In genomic region chr19:55341191-55342043, GRCh38 we compare ENCODE assay signal across 8 cellular contexts. TPM values are rescaled to one million over a fixed set of nuclear protein-coding genes. Genes with fewer than 3 reads are reported as not detected.
A peak's percentile ranks its signal among the peaks of the same experiment; 100 is the strongest.
DNase-seq lines count a peak whose midpoint lies in the region; TF ChIP-seq lines count a peak whose summit lies in the region.

No MANE protein-coding gene starts in this region.

- H3F3A ChIP-seq in neural cell (ENCODE audit: insufficient read depth, low read length, poor library complexity, severe bottlenecking), result no peaks in the 10 kb centered on the region

- no peak for TF ChIP-seq CTCF in fibroblast of lung (conservative IDR thresholded peaks at IDR 0.05 in 1 of 2, IDR thresholded peaks at IDR 0.05 in 1 of 2; ENCODE audit: low read depth in 1 of 2, low read length in 2 of 2)
- TF ChIP-seq CTCF in neural cell (IDR thresholded peaks at IDR 0.05; ENCODE audit: poor library complexity, severe bottlenecking), result no peak
- no peak for TF ChIP-seq CTCF in suprapubic skin (IDR thresholded peaks at IDR 0.05)

- TF ChIP-seq EP300 in neural cell (conservative IDR thresholded peaks at IDR 0.05; ENCODE audit: poor library complexity, severe bottlenecking) (no peak), suprapubic skin (IDR thresholded peaks at IDR 0.05) (no peak)

- H3K4me3 ChIP-seq in H7 (ENCODE audit: insufficient read depth, low read depth, low read length), result peak overlapping the region; percentile 73
- H3K4me3 ChIP-seq in fibroblast of lung (replicated peaks in 1 of 4; ENCODE audit: control extremely low read depth in 1 of 4, insufficient read depth in 1 of 4, low read depth in 3 of 4, low read length in 4 of 4), result peak overlapping the region in 3 of 4 experiments; percentile 70 to 80 (median 73)
- peak overlapping the region; percentile 95 for H3K4me3 ChIP-seq in neural cell (ENCODE audit: low read length)
- H3K4me3 ChIP-seq in suprapubic skin, result peak overlapping the region; percentile 89

- H3K9me3 ChIP-seq in fibroblast of lung (ENCODE audit: control insufficient read depth, insufficient read depth, low read depth, low read length) (no peaks in the 10 kb centered on the region), neural cell (ENCODE audit: low read length) (no peaks in the 10 kb centered on the region), suprapubic skin (no peaks in the 10 kb centered on the region)

- H3K27me3 ChIP-seq in H7 (ENCODE audit: control insufficient read depth, insufficient read depth, low read length) (no peaks in the 10 kb centered on the region), fibroblast of lung (ENCODE audit: control insufficient read depth, insufficient read depth, low read length) (peaks cover 5% of the 10 kb centered on the region), neural cell (ENCODE audit: insufficient read depth, low read depth, low read length) (no peaks in the 10 kb centered on the region), suprapubic skin (no peaks in the 10 kb centered on the region)

- H3K36me3 ChIP-seq in H7 (replicated peaks; ENCODE audit: control insufficient read depth, insufficient read depth, low read length), result peaks cover 16% of the 10 kb centered on the region
- H3K36me3 ChIP-seq in fibroblast of lung (ENCODE audit: control insufficient read depth, insufficient read depth, low read length), result peaks cover 4% of the 10 kb centered on the region
- no peaks in the 10 kb centered on the region for H3K36me3 ChIP-seq in neural cell (ENCODE audit: insufficient read depth, low read length)
- H3K36me3 ChIP-seq in suprapubic skin, result peaks cover 29% of the 10 kb centered on the region

- H3K4me1 ChIP-seq in fibroblast of lung (ENCODE audit: control insufficient read depth, extremely low read depth, insufficient read depth, low read length) (peaks cover 11% of the 10 kb centered on the region), suprapubic skin (peaks cover 41% of the 10 kb centered on the region)

- H2AFZ ChIP-seq in fibroblast of lung (ENCODE audit: low read length) (no peak overlapping the region), neural cell (ENCODE audit: low read depth, low read length) (no peak overlapping the region)

- no peak for TF ChIP-seq RAD21 in neural cell (conservative IDR thresholded peaks at IDR 0.05)

- H3K4me2 ChIP-seq in fibroblast of lung (ENCODE audit: extremely low read depth, insufficient read depth, low read length) (peak overlapping the region; percentile 94), neural cell (ENCODE audit: low read length) (peak overlapping the region; percentile 100)

- peak; percentile 61 for DNase-seq in ACHN
- peak; percentile 98 for DNase-seq in H7
- DNase-seq in NCI-H82 (lab: John Stamatoyannopoulos, UW), result peak; percentile 94
- peak; percentile 82 for DNase-seq in activated CD8-positive, alpha-beta memory T cell treated with anti-CD3 and anti-CD28 coated beads, Interleukin-2, amount 50 U/mL, for 48 hours
- DNase-seq in fibroblast of lung (ENCODE audit: low read depth in 2 of 2), result peak; percentile 44 to 52
- peak; percentile 78 to 81 for DNase-seq in suprapubic skin (ENCODE audit: low spot score in 2 of 2)
- no peak for DNase-seq in NK-92 treated with Interleukin-12 subunit alpha and Interleukin-12 subunit beta, amount 100 ng/mL, for 24 hours (lab: John Stamatoyannopoulos, UW)

- H3K9ac ChIP-seq in fibroblast of lung (ENCODE audit: insufficient read depth, low read length) (no peak overlapping the region), neural cell (ENCODE audit: low read length) (peak overlapping the region; percentile 99)

- WGBS in suprapubic skin, result 53% methylated on average over 5 of the region's 36 CpGs

- in situ Hi-C loops in ACHN (cut with HindIII; ENCODE audit: low pct_ligation_motif_present, low pct_unique_long_range_greater_than_20kb, low sequenced_read_pairs), result no loop called here

- no peak overlapping the region for H3K27ac ChIP-seq in fibroblast of lung (ENCODE audit: insufficient read depth, low read length)
- H3K27ac ChIP-seq in neural cell (ENCODE audit: low read length), result peak overlapping the region; percentile 98
- H3K27ac ChIP-seq in suprapubic skin, result no peak overlapping the region

- H3K9me2 ChIP-seq in neural cell (ENCODE audit: insufficient read depth, low read length), result no peaks in the 10 kb centered on the region

- TF ChIP-seq POLR2A in suprapubic skin (IDR thresholded peaks at IDR 0.05), result no peak

- no peaks in the 10 kb centered on the region for H3K79me2 ChIP-seq in fibroblast of lung (ENCODE audit: control insufficient read depth, insufficient read depth, low read length)
- H3K79me2 ChIP-seq in neural cell (replicated peaks; ENCODE audit: insufficient read depth, low read length), result peaks cover 10% of the 10 kb centered on the region

- no peaks in the 10 kb centered on the region for H4K20me1 ChIP-seq in fibroblast of lung (ENCODE audit: control insufficient read depth, extremely low read depth, insufficient read depth, low read length)
- peaks cover 5% of the 10 kb centered on the region for H4K20me1 ChIP-seq in neural cell (ENCODE audit: insufficient read depth)

TF ChIP-seq in neural cell, 6 proteins besides CTCF, POLR2A, EP300 and RAD21:
- TF ChIP-seq EZH2 (IDR thresholded peaks at IDR 0.05; ENCODE audit: borderline replicate concordance, insufficient read depth, low read length, poor library complexity, severe bottlenecking) (no peak), TAF1 (IDR thresholded peaks at IDR 0.05; ENCODE audit: low read depth) (no peak), SMC3 (conservative IDR thresholded peaks at IDR 0.05; ENCODE audit: poor library complexity) (no peak), REST (IDR thresholded peaks at IDR 0.05; ENCODE audit: borderline replicate concordance) (no peak), POLR2AphosphoS5 (IDR thresholded peaks at IDR 0.05) (peak; percentile 43), MXI1 (conservative IDR thresholded peaks at IDR 0.05; ENCODE audit: poor library complexity, severe bottlenecking) (peak; percentile 19)

RNA-seq across cellular contexts. Expression of gene KMT5C, which starts 1.7 kb away (rescaled TPM):
- 36.1 and 58.9 TPM in 2 replicates for total RNA-seq in H7 (2014; rRNA removed; shearing (Covaris generic))
- total RNA-seq in fibroblast of lung (4.1 and 4.6 TPM in 2 replicates), suprapubic skin (10 to 100 TPM; 17.3 to 61.8 (median 39.1) TPM)
- polyA plus RNA-seq in fibroblast of lung (1.9 and 2.5 TPM in 2 replicates), neural cell (50.9 and 72.1 TPM in 2 replicates)
- 1.8 and 2.0 TPM in 2 replicates for polyA plus RNA-seq in fibroblast of lung (2012)
- polyA minus RNA-seq in fibroblast of lung (ENCODE audit: low replicate concordance) (0.39 and 1.0 TPM in 2 replicates), neural cell (30.8 and 37.7 TPM in 2 replicates)

RNA-seq across cellular contexts. Expression of gene COX6B2, which starts 13.1 kb away (rescaled TPM):
- total RNA-seq in H7 (2014; rRNA removed; shearing (Covaris generic)), result 0.17 and 0.30 TPM in 2 replicates
- total RNA-seq in fibroblast of lung (under 0.01 and 0.17 TPM in 2 replicates), suprapubic skin (1 to 10 TPM in 3 of 4 donors, under 1 TPM in 1; 0.47 to 1.9 (median 1.3) TPM)
- polyA plus RNA-seq in fibroblast of lung (0.03 and 0.14 TPM in 2 replicates), neural cell (0.17 TPM in 1 of 2 replicates, not detected in the other)
- polyA plus RNA-seq in fibroblast of lung (2012), result 0.12 TPM in 1 of 2 replicates, not detected in the other
- polyA minus RNA-seq in fibroblast of lung (ENCODE audit: low replicate concordance) (not detected in 2 replicates), neural cell (not detected in 2 replicates)

RNA-seq across cellular contexts. Expression of gene TMEM150B, which starts 16.3 kb away (rescaled TPM):
- total RNA-seq in H7 (2014; rRNA removed; shearing (Covaris generic)), result 0.24 TPM in 1 of 2 replicates, not detected in the other
- total RNA-seq in fibroblast of lung, result not detected in 2 replicates
- not detected in 2 replicates for polyA plus RNA-seq in fibroblast of lung
- not detected in 2 replicates for polyA plus RNA-seq in fibroblast of lung (2012)
- not detected in 2 replicates for polyA minus RNA-seq in fibroblast of lung (ENCODE audit: low replicate concordance)
- polyA plus RNA-seq in neural cell, result not detected in 2 replicates
- polyA minus RNA-seq in neural cell, result not detected in 2 replicates
- total RNA-seq in suprapubic skin, result not detected

RNA-seq across cellular contexts. Expression of gene GARIN5B, which starts 21.6 kb away (rescaled TPM):
- not detected in 2 replicates for total RNA-seq in H7 (2014; rRNA removed; shearing (Covaris generic))
- total RNA-seq in fibroblast of lung, result not detected in 2 replicates
- not detected in 2 replicates for polyA plus RNA-seq in fibroblast of lung
- polyA plus RNA-seq in fibroblast of lung (2012), result not detected in 2 replicates
- polyA minus RNA-seq in fibroblast of lung (ENCODE audit: low replicate concordance), result not detected in 2 replicates
- not detected in 2 replicates for polyA plus RNA-seq in neural cell
- not detected in 2 replicates for polyA minus RNA-seq in neural cell
- total RNA-seq in suprapubic skin, result not detected

RNA-seq across cellular contexts. Expression of gene IL11, which starts 28.8 kb away (rescaled TPM):
- total RNA-seq in H7 (2014; rRNA removed; shearing (Covaris generic)), result 0.59 and 1.2 TPM in 2 replicates
- total RNA-seq in fibroblast of lung (0.66 and 1.0 TPM in 2 replicates), suprapubic skin (1 to 10 TPM in 3 of 4 donors, under 1 TPM in 1; 0.97 to 1.7 (median 1.2) TPM)
- polyA plus RNA-seq in fibroblast of lung (1.2 and 1.3 TPM in 2 replicates), neural cell (0.62 and 1.7 TPM in 2 replicates)
- 1.9 and 2.2 TPM in 2 replicates for polyA plus RNA-seq in fibroblast of lung (2012)
- polyA minus RNA-seq in fibroblast of lung (ENCODE audit: low replicate concordance) (0.96 and 1.1 TPM in 2 replicates), neural cell (0.23 TPM in 1 of 2 replicates, not detected in the other)
